In the genomic region with DNA sequence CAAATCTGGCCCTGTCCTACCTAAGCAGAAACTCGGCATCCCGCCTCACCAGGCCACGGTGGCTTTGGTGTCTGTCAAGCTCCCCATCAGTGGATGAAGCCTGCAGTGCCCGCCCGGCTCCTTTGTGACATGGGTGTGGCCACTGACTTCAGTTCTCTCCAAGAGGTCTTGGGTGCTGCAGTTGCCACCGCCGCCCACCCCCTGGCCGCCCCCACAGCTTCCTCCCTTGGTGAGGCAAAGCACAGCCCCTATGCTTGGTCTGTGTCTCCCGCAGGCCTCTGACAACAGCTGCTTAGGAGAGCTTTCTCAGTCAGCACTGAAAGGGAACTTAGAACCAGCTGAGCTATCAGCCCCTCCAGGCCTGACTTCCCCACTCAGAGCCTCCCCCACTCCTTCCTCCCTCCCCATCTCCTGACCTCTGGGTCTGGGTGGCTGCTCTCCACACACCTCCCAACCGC, we compare ENCODE assay signal across 14 cellular contexts. TPM values are rescaled to one million over a fixed set of nuclear protein-coding genes. Genes with fewer than 3 reads are reported as not detected.
DNase-seq lines count a peak whose midpoint lies in the region; ATAC-seq and TF ChIP-seq lines count a peak whose summit lies in the region.
"Had no signal": no experiment of that assay in that cellular context is flagged by ENCODE, and none has a peak within 500 bp of the region (broad histone marks: within the 10 kb centered on the region; RNA-seq: fewer than 3 reads in every experiment).

No MANE protein-coding gene starts in this region.

- peaks cover 12% of the 10 kb centered on the region for H3K27me3 Mint-ChIP-seq in activated T-cell treated with anti-CD3 and anti-CD28 coated beads, Interleukin-2, amount 50 U/mL, for 24 hours
- peaks cover 8 to 13% (median 12%) of the 10 kb centered on the region in 3 donors for H3K27me3 Mint-ChIP-seq in immature natural killer cell (ENCODE audit: low read depth in 3 of 3)

- peak; percentile 27 for ATAC-seq in GM21619 (IDR thresholded peaks at IDR 0.05; ENCODE audit: unreplicated experiment)
- ATAC-seq in HG03469 (IDR thresholded peaks at IDR 0.05; ENCODE audit: unreplicated experiment), result peak; percentile 28

- TF ChIP-seq POLR2A in adrenal gland (IDR thresholded peaks at IDR 0.05), result no peak

- DNase-seq in activated T-cell treated with anti-CD3 and anti-CD28 coated beads, Interleukin-2, amount 50 U/mL, for 24 hours, result no peak
- DNase-seq in activated T-cell treated with anti-CD3 and anti-CD28 coated beads, Interleukin-2, amount 50 U/mL, for 1 hour, result no peak
- peak; percentile 42 for DNase-seq in stimulated activated CD8-positive, alpha-beta memory T cell treated with anti-CD3 and anti-CD28 coated beads, Interleukin-4, amount 100 ng/mL, for 48 hours
- DNase-seq in COR-L47 (lab: John Stamatoyannopoulos, UW), result no peak
- DNase-seq in immature natural killer cell, result no peak
- DNase-seq in adrenal gland, result no peak
- DNase-seq: activated naive CD4-positive, alpha-beta T cell treated with anti-CD3 and anti-CD28 coated beads, Interleukin-2, amount 50 U/mL, for 16 hours; NCI-H146; stimulated activated CD4-positive, alpha-beta T cell treated with anti-CD3 and anti-CD28 coated beads, Interleukin-4, amount 100 ng/mL, for 24 hours; tibial artery had no signal

- peaks cover 63% of the 10 kb centered on the region for H3K4me1 Mint-ChIP-seq in activated T-cell treated with anti-CD3 and anti-CD28 coated beads, Interleukin-2, amount 50 U/mL, for 24 hours (ENCODE audit: low read depth)
- peaks cover 7 to 11% of the 10 kb centered on the region in 2 donors for H3K4me1 Mint-ChIP-seq in immature natural killer cell
- H3K4me1 Mint-ChIP-seq: nephron had no signal

- 71 to 87% (median 77%) methylated on average over 1 to 10 of the region's 10 CpGs for WGBS in adrenal gland, 4 donors

- no peaks in the 10 kb centered on the region for H3K27me3 ChIP-seq in adrenal gland
- H3K27me3 ChIP-seq: tibial artery had no signal

- no peak for TF ChIP-seq CTCF in adrenal gland (IDR thresholded peaks at IDR 0.05)

- no peaks in the 10 kb centered on the region for H3K4me1 ChIP-seq in adrenal gland (replicated peaks in 1 of 2)

- H3K36me3 Mint-ChIP-seq in activated T-cell treated with anti-CD3 and anti-CD28 coated beads, Interleukin-2, amount 50 U/mL, for 24 hours (ENCODE audit: low read depth), result peaks cover 7% of the 10 kb centered on the region
- no peaks in the 10 kb centered on the region for H3K36me3 Mint-ChIP-seq in immature natural killer cell

- peak overlapping the region; percentile 20 for H3K4me3 Mint-ChIP-seq in activated T-cell treated with anti-CD3 and anti-CD28 coated beads, Interleukin-2, amount 50 U/mL, for 24 hours
- H3K4me3 Mint-ChIP-seq in immature natural killer cell, result no peak overlapping the region
- H3K4me3 Mint-ChIP-seq: nephron had no signal

- H3K9me3 Mint-ChIP-seq in activated T-cell treated with anti-CD3 and anti-CD28 coated beads, Interleukin-2, amount 50 U/mL, for 24 hours, result no peaks in the 10 kb centered on the region
- H3K9me3 Mint-ChIP-seq in immature natural killer cell, result no peaks in the 10 kb centered on the region
- H3K9me3 Mint-ChIP-seq: nephron had no signal

- H3K27ac Mint-ChIP-seq in activated T-cell treated with anti-CD3 and anti-CD28 coated beads, Interleukin-2, amount 50 U/mL, for 24 hours, result no peak overlapping the region
- no peak overlapping the region for H3K27ac Mint-ChIP-seq in immature natural killer cell
- H3K27ac Mint-ChIP-seq: nephron had no signal

- no peak overlapping the region for H3K4me3 ChIP-seq in adrenal gland
- H3K4me3 ChIP-seq: tibial artery had no signal

- no peaks in the 10 kb centered on the region for H3K36me3 ChIP-seq in adrenal gland (replicated peaks in 1 of 2)
- H3K36me3 ChIP-seq: tibial artery had no signal

- H3K27ac ChIP-seq in adrenal gland, result no peak overlapping the region
- H3K27ac ChIP-seq: tibial artery had no signal

- intact Hi-C loops in adrenal gland (cut with DNase I), result no loop called here

- no peaks in the 10 kb centered on the region for H3K9me3 ChIP-seq in adrenal gland (replicated peaks in 1 of 3)
- H3K9me3 ChIP-seq: tibial artery had no signal

RNA-seq across cellular contexts. Expression of a gene that starts 22.9 kb away (rescaled TPM):
- polyA plus RNA-seq in immature natural killer cell, result not detected
- under 1 TPM in 3 of 8 donors, not detected in 5; 0.08 to 0.18 (median 0.14) TPM for total RNA-seq in adrenal gland
- polyA plus RNA-seq in adrenal gland, result under 1 TPM in 2 of 3 donors, not detected in 1; 0.07 to 0.24 TPM

RNA-seq across cellular contexts. Expression of a gene that starts 48.0 kb away (rescaled TPM):
- polyA plus RNA-seq in immature natural killer cell (not detected), adrenal gland (not detected)
- not detected for total RNA-seq in adrenal gland
- total RNA-seq: A172 had no signal
